In the genomic region with DNA sequence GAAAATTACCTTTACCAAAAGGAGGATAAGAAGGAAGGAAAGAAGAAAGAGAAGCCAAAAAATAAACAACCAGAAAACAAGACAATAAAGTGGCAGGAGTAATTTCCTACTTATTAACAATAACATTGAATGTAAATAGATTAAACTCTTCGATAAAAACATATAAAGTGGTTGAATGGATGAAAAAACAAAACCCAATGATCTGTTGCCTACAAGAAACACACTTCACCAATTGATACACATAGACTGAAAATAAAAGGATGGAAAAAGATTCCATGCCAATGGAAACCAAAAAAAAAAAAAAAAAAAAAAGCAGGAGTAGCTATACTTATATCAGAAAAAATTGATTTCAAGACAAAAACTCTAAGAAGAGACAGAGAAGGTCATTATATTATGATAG, we compare ENCODE assay signal across 25 cellular contexts.
"Had no signal": no experiment of that assay in that cellular context is flagged by ENCODE, and none has a peak within 500 bp of the region (broad histone marks: within the 10 kb centered on the region; RNA-seq: fewer than 3 reads in every experiment).

No MANE protein-coding gene starts in this region.

- DNase-seq: stimulated activated CD4-positive, alpha-beta T cell treated with anti-CD3 and anti-CD28 coated beads, Interleukin-2, amount 100 ng/mL, for 48 hours; stimulated activated CD4-positive, alpha-beta T cell treated with anti-CD3 and anti-CD28 coated beads, Interleukin-4, amount 100 ng/mL, for 1 hour; stimulated activated CD4-positive, alpha-beta T cell treated with anti-CD3 and anti-CD28 coated beads, Interleukin-4, amount 100 ng/mL, for 24 hours; stimulated activated CD4-positive, alpha-beta T cell treated with anti-CD3 and anti-CD28 coated beads, Interleukin-4, amount 100 ng/mL, for 4 hours; stimulated activated CD8-positive, alpha-beta memory T cell treated with anti-CD3 and anti-CD28 coated beads, Interleukin-4, amount 100 ng/mL, for 48 hours; stimulated activated naive B cell treated with anti-CD40 and anti-IgM and Interleukin-4, amounts not matched to agents 10 μg/mL and 1 μg/mL and 100 μg/mL, for 72 hours; stimulated activated naive CD4-positive, alpha-beta T cell; stimulated activated naive CD4-positive, alpha-beta T cell treated with Interleukin-2 at 50 U/mL for 16 hours; stimulated activated naive CD8-positive, alpha-beta T cell treated with anti-CD3 and anti-CD28 coated beads, Interleukin-15, amount 100 ng/mL, for 72 hours; stimulated activated naive CD8-positive, alpha-beta T cell treated with anti-CD3 and anti-CD28 coated beads, Interleukin-15, Interleukin-2, amounts not matched to agents 100 U/mL and 50 U/mL, for 24 hours; stomach; substantia nigra; testis; thyroid gland; tibial artery; transverse colon; trophoblast cell; upper lobe of left lung; upper lobe of right lung; uterus had no signal

- FAIRE-seq: urothelium cell line had no signal

- H3K4me1 ChIP-seq: stomach, suprapubic skin, testis, tibial nerve, transverse colon, upper lobe of left lung, upper lobe of right lung, uterus, vagina had no signal

- H3K36me3 ChIP-seq: stomach, suprapubic skin, thoracic aorta, thyroid gland, tibial artery, tibial nerve, transverse colon, upper lobe of left lung, upper lobe of right lung, uterus, vagina had no signal

- H3K27ac ChIP-seq: stomach, suprapubic skin, testis, thoracic aorta, thyroid gland, tibial artery, tibial nerve, transverse colon, upper lobe of left lung, upper lobe of right lung, uterus, vagina had no signal

- H3K9me3 ChIP-seq: testis, thyroid gland, upper lobe of right lung, uterus, vagina had no signal

- H3K4me3 ChIP-seq: stomach, suprapubic skin, testis, thoracic aorta, thyroid gland, tibial artery, tibial nerve, transverse colon, upper lobe of left lung, upper lobe of right lung, uterus, vagina had no signal
